Comparison of ENCODE assay signal across 8 cellular contexts in the genomic region with DNA sequence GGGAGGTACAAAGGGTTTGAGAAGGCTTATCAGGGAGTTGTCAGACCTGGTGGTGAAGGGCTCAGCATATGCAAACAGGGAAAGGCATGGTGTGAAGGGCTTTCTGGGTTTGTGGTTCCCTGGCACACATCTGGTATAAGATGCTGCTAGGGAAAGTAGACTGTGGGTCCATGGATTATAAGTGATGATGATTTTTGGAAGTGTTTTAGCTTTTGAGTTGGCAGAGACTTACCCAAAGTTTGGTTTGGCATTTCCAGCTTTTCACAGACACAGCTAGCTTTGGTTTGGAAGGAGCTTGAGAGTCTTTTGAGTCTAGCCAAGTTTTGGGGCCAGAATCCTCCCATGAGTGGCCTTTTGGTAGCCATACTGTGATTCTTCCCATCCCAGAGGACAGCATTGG. TPM values are rescaled to one million over a fixed set of nuclear protein-coding genes. Genes with fewer than 3 reads are reported as not detected.
A peak's percentile ranks its signal among the peaks of the same experiment; 100 is the strongest.
DNase-seq lines count a peak whose midpoint lies in the region; ATAC-seq, FAIRE-seq and TF ChIP-seq lines count a peak whose summit lies in the region.

No MANE protein-coding gene starts in this region.

- no peak for ATAC-seq in A549

- no peak for TF ChIP-seq EP300 in A549 (IDR thresholded peaks at IDR 0.05)

- TF ChIP-seq RAD21 in A549 (conservative IDR thresholded peaks at IDR 0.05 in 1 of 2, IDR thresholded peaks at IDR 0.05 in 1 of 2): no peak

- in situ Hi-C loops in mammary epithelial cell (cut with MboI; ENCODE audit: low sequenced_read_pairs in 2 of 2): no loop called here

- no peak overlapping the region for H2AFZ ChIP-seq in mammary epithelial cell (ENCODE audit: low read depth, low read length)

- DNase-seq in A549 (ENCODE audit: low read depth in 1 of 2, low spot score in 1 of 2) (no peak), mammary epithelial cell (no peak), testis (no peak), NCI-H2081 treated with DMSO at 0.1 percent for 48 hours (lab: John Stamatoyannopoulos, UW) (no peak), NCI-H1694 treated with DMSO at 0.1 percent for 48 hours (lab: John Stamatoyannopoulos, UW) (no peak), HTR-8/SVneo (ENCODE audit: insufficient read length, low spot score) (no peak)

- H3K27ac ChIP-seq in A549 (peak overlapping the region; percentile 87 to 95; a peak in 5 of 6 replicates), HUES6 (ENCODE audit: low read depth, low read length) (no peak overlapping the region), mammary epithelial cell (ENCODE audit: insufficient read depth, low read depth, low read length) (no peak overlapping the region), mucosa of rectum (ENCODE audit: low read depth in 2 of 2, low read length in 2 of 2) (no peak overlapping the region), testis (peak overlapping the region in 1 of 2 donors; percentile 99)

- peaks cover 68% of the 10 kb centered on the region for H3K79me2 ChIP-seq in mammary epithelial cell (ENCODE audit: insufficient read depth, low read length)

- FAIRE-seq in A549 (lab: Jason Lieb, UNC) (no peak), HTR-8/SVneo (lab: Jason Lieb, UNC) (no peak)

- intact Hi-C loops in mammary epithelial cell (cut with micrococcal nuclease) (loop anchor here (1.0 kb wide), 1 partner anchor 8 kb away; no protein-coding TSS in a partner anchor), testis (cut with DNase I; ENCODE audit: low total_unique reads) (no loop called here)

- POLR2A ChIA-PET in A549 (lab: Yijun Ruan, JAX): interaction anchor here (1.8 to 4.1 kb wide), 3 partner anchors 8 to 32 kb away, joined by 5 to 184 read pairs (median 103); a partner anchor contains a TSS

- no TSS peak for BruUV-seq in mammary epithelial cell (replicated peaks; lab: Mats Ljungman, UMichigan)

- H3K4me2 ChIP-seq in A549: peak overlapping the region; percentile 95
- peak overlapping the region; percentile 80 for H3K4me2 ChIP-seq in mammary epithelial cell (ENCODE audit: insufficient read depth, low read depth, low read length)

- no peak for TF ChIP-seq POLR2A in A549 (IDR thresholded peaks at IDR 0.05; ENCODE audit: low read length)
- TF ChIP-seq POLR2A in testis (IDR thresholded peaks at IDR 0.05): no peak

- H3K27me3 ChIP-seq in HUES6 (ENCODE audit: control insufficient read depth, insufficient read depth, low read length): peaks cover 15% of the 10 kb centered on the region
- H3K27me3 ChIP-seq in mammary epithelial cell (ENCODE audit: insufficient read depth, low read length): no peaks in the 10 kb centered on the region
- H3K27me3 ChIP-seq in mucosa of rectum (ENCODE audit: control insufficient read depth in 2 of 2, insufficient read depth in 2 of 2, low read length in 2 of 2): no peaks in the 10 kb centered on the region
- H3K27me3 ChIP-seq in testis: no peaks in the 10 kb centered on the region

- H4K20me1 ChIP-seq in mammary epithelial cell (ENCODE audit: insufficient read depth, low read length): peaks cover 12% of the 10 kb centered on the region

- TF ChIP-seq CTCF in A549 (IDR thresholded peaks at IDR 0.05) (no peak), mammary epithelial cell (conservative IDR thresholded peaks at IDR 0.05 in 1 of 2, IDR thresholded peaks at IDR 0.05 in 1 of 2; ENCODE audit: extremely low read depth in 1 of 2, insufficient read depth in 1 of 2, low read depth in 1 of 2, low read length in 2 of 2) (no peak), testis (IDR thresholded peaks at IDR 0.05) (no peak)

- H3K9ac ChIP-seq in HUES6 (ENCODE audit: low read length): peak overlapping the region; percentile 96
- H3K9ac ChIP-seq in mammary epithelial cell (ENCODE audit: insufficient read depth, low read length): peak overlapping the region; percentile 80
- H3K9ac ChIP-seq in mucosa of rectum (ENCODE audit: low read depth in 1 of 2, low read length in 2 of 2): peak overlapping the region; percentile 79 to 83

- dilution Hi-C loops in mammary epithelial cell (cut with HindIII; ENCODE audit: low sequenced_read_pairs): no loop called here

- H3K9me3 ChIP-seq in A549 (no peaks in the 10 kb centered on the region), HUES6 (ENCODE audit: control insufficient read depth, insufficient read depth, low read depth, low read length) (no peaks in the 10 kb centered on the region), mammary epithelial cell (replicated peaks; ENCODE audit: insufficient read depth, low read length) (no peaks in the 10 kb centered on the region), mucosa of rectum (ENCODE audit: control insufficient read depth in 2 of 2, low read length in 2 of 2) (no peaks in the 10 kb centered on the region), testis (no peaks in the 10 kb centered on the region)

- H3K4me1 ChIP-seq in A549 (peaks cover 23% of the 10 kb centered on the region), HUES6 (ENCODE audit: control insufficient read depth, insufficient read depth, low read length) (peaks cover 11% of the 10 kb centered on the region), mammary epithelial cell (ENCODE audit: insufficient read depth, low read length) (peaks cover 9% of the 10 kb centered on the region), mucosa of rectum (ENCODE audit: control insufficient read depth in 2 of 2, insufficient read depth in 2 of 2, low read length in 2 of 2) (peaks cover 16% of the 10 kb centered on the region in 2 donors), testis (peaks cover 22% of the 10 kb centered on the region)

- CTCF ChIA-PET in A549 (lab: Yijun Ruan, JAX) (interaction anchor here (1.3 to 13.8 kb wide), 2 partner anchors 26 to 32 kb away, joined by 4 to 222 read pairs; a partner anchor contains a TSS), mammary epithelial cell (lab: Charles Lee; ENCODE audit: low non-redundant PET) (no interaction called here)

- H3K36me3 ChIP-seq in HUES6 (ENCODE audit: control insufficient read depth, insufficient read depth, low read length) (peaks cover 62% of the 10 kb centered on the region), mammary epithelial cell (ENCODE audit: insufficient read depth, low read length) (peaks cover 39% of the 10 kb centered on the region), mucosa of rectum (ENCODE audit: control insufficient read depth in 2 of 2, insufficient read depth in 2 of 2, low read length in 2 of 2) (peaks cover 39 to 55% of the 10 kb centered on the region in 2 donors), testis (ENCODE audit: low read depth, missing control alignments) (peaks cover 4% of the 10 kb centered on the region)

- H3K4me3 ChIP-seq in A549: peak overlapping the region; percentile 97
- H3K4me3 ChIP-seq in HUES6 (ENCODE audit: low read depth, low read length): peak overlapping the region; percentile 100
- H3K4me3 ChIP-seq in mammary epithelial cell (replicated peaks in 1 of 3; ENCODE audit: insufficient read depth in 1 of 3, low read depth in 2 of 3, low read length in 3 of 3): peak overlapping the region; percentile 69 to 90 (median 86)
- H3K4me3 ChIP-seq in mucosa of rectum (ENCODE audit: low read length in 2 of 2): peak overlapping the region in 1 of 2 donors; percentile 87
- peak overlapping the region in 1 of 2 donors; percentile 88 for H3K4me3 ChIP-seq in testis

RNA-seq across cellular contexts. Expression of a gene that starts 2.3 kb away (rescaled TPM):
- polyA plus RNA-seq in A549 (2011; rRNA removed): 576 and 735 TPM in 2 replicates
- 1,530 and 1,851 TPM in 2 replicates for polyA plus RNA-seq in A549 (2012; cell fraction: cytosol; rRNA removed)
- polyA plus RNA-seq in A549 (2012; cell fraction: nucleus; rRNA removed): 2,680 and 4,180 TPM in 2 replicates
- 656 to 743 TPM (median 666 TPM) in 3 replicates for polyA plus RNA-seq in A549 (2017; fragmentation: RNase III; extraction: RNeasy Plus Mini Kit Qiagen cat#74134 plus additional on column Dnase treatment)
- polyA minus RNA-seq in A549 (2011; rRNA and poly(A)+ RNA removed): 1,927 and 2,378 TPM in 2 replicates
- 100 to 1,000 TPM; 180 to 331 TPM for total RNA-seq in mammary epithelial cell
- 386 TPM for polyA plus RNA-seq in mammary epithelial cell
- polyA minus RNA-seq in mammary epithelial cell: 1,355 TPM
- total RNA-seq in testis: 100 to 1,000 TPM; 415 to 521 TPM
- polyA plus RNA-seq in testis (ENCODE audit: insufficient read depth, low read depth, low replicate concordance): 694 TPM

RNA-seq across cellular contexts. Expression of a gene that starts 8.8 kb away (rescaled TPM):
- 223 and 280 TPM in 2 replicates for polyA plus RNA-seq in A549 (2011; rRNA removed)
- 234 and 296 TPM in 2 replicates for polyA plus RNA-seq in A549 (2012; cell fraction: cytosol; rRNA removed)
- 118 and 141 TPM in 2 replicates for polyA plus RNA-seq in A549 (2012; cell fraction: nucleus; rRNA removed)
- polyA plus RNA-seq in A549 (2017; fragmentation: RNase III; extraction: RNeasy Plus Mini Kit Qiagen cat#74134 plus additional on column Dnase treatment): 192 to 227 TPM (median 198 TPM) in 3 replicates
- polyA minus RNA-seq in A549 (2011; rRNA and poly(A)+ RNA removed): 198 and 245 TPM in 2 replicates
- total RNA-seq in mammary epithelial cell: 100 to 1,000 TPM in 1 of 2 donors, 10 to 100 TPM in 1; 74.2 to 107 TPM
- 161 TPM for polyA plus RNA-seq in mammary epithelial cell
- 111 TPM for polyA minus RNA-seq in mammary epithelial cell
- total RNA-seq in testis: 100 to 1,000 TPM; 115 to 126 TPM
- polyA plus RNA-seq in testis (ENCODE audit: insufficient read depth, low read depth, low replicate concordance): 155 TPM

RNA-seq across cellular contexts. Expression of a gene that starts 12.3 kb away (rescaled TPM):
- 185 and 190 TPM in 2 replicates for polyA plus RNA-seq in A549 (2011; rRNA removed)
- polyA plus RNA-seq in A549 (2012; cell fraction: cytosol; rRNA removed): 137 and 162 TPM in 2 replicates
- polyA plus RNA-seq in A549 (2012; cell fraction: nucleus; rRNA removed): 124 and 127 TPM in 2 replicates
- polyA plus RNA-seq in A549 (2017; fragmentation: RNase III; extraction: RNeasy Plus Mini Kit Qiagen cat#74134 plus additional on column Dnase treatment): 135 to 139 TPM (median 137 TPM) in 3 replicates
- polyA minus RNA-seq in A549 (2011; rRNA and poly(A)+ RNA removed): 210 and 218 TPM in 2 replicates
- 10 to 100 TPM; 46.2 to 96.5 TPM for total RNA-seq in mammary epithelial cell
- 94.5 TPM for polyA plus RNA-seq in mammary epithelial cell
- polyA minus RNA-seq in mammary epithelial cell: 273 TPM
- 10 to 100 TPM; 65.0 to 65.2 TPM for total RNA-seq in testis
- polyA plus RNA-seq in testis (ENCODE audit: insufficient read depth, low read depth, low replicate concordance): 155 TPM

RNA-seq across cellular contexts. Expression of a gene that starts 26.5 kb away (rescaled TPM):
- 6.2 and 6.4 TPM in 2 replicates for polyA plus RNA-seq in A549 (2011; rRNA removed)
- polyA plus RNA-seq in A549 (2012; cell fraction: cytosol; rRNA removed): 14.2 and 19.4 TPM in 2 replicates
- polyA plus RNA-seq in A549 (2012; cell fraction: nucleus; rRNA removed): 28.8 and 41.9 TPM in 2 replicates
- 11.8 to 14.3 TPM (median 13.4 TPM) in 3 replicates for polyA plus RNA-seq in A549 (2017; fragmentation: RNase III; extraction: RNeasy Plus Mini Kit Qiagen cat#74134 plus additional on column Dnase treatment)
- 4.7 and 7.5 TPM in 2 replicates for polyA minus RNA-seq in A549 (2011; rRNA and poly(A)+ RNA removed)
- total RNA-seq in mammary epithelial cell: 10 to 100 TPM in 1 of 2 donors, 1 to 10 TPM in 1; 8.2 to 14.1 TPM
- polyA plus RNA-seq in mammary epithelial cell: 8.5 TPM
- polyA minus RNA-seq in mammary epithelial cell: 4.0 TPM
- total RNA-seq in testis: 10 to 100 TPM; 14.0 to 15.1 TPM
- 6.9 TPM for polyA plus RNA-seq in testis (ENCODE audit: insufficient read depth, low read depth, low replicate concordance)

RNA-seq across cellular contexts. Expression of a gene that starts 27.0 kb away (rescaled TPM):
- polyA plus RNA-seq in A549 (2011; rRNA removed) (19.5 and 20.3 TPM in 2 replicates), A549 (2017; fragmentation: RNase III; extraction: RNeasy Plus Mini Kit Qiagen cat#74134 plus additional on column Dnase treatment) (19.1 to 21.7 TPM (median 20.3 TPM) in 3 replicates), mammary epithelial cell (8.8 TPM), testis (ENCODE audit: insufficient read depth, low read depth, low replicate concordance) (23.9 TPM)
- 26.2 and 35.9 TPM in 2 replicates for polyA plus RNA-seq in A549 (2012; cell fraction: cytosol; rRNA removed)
- polyA plus RNA-seq in A549 (2012; cell fraction: nucleus; rRNA removed): 246 and 401 TPM in 2 replicates
- polyA minus RNA-seq in A549 (2011; rRNA and poly(A)+ RNA removed): 18.7 and 18.9 TPM in 2 replicates
- total RNA-seq in mammary epithelial cell (10 to 100 TPM; 16.7 to 21.5 TPM), testis (10 to 100 TPM; 55.8 to 56.1 TPM)
- 18.3 TPM for polyA minus RNA-seq in mammary epithelial cell

Comparison
In these comparisons a context has a peak if more than half of its experiments do, and no peak if none do; other contexts are left out.
1. H3K27ac ChIP-seq: peak in A549 (2 of 2); none in HUES6 (single experiment), mammary epithelial cell (single experiment) and mucosa of rectum (0 of 2).
2. Peak in every context shown above with its lines, with median percentiles within 50 percentile points of each other: H3K9ac ChIP-seq.